ENCODE assay signal across 8 cellular contexts in the genomic region with DNA sequence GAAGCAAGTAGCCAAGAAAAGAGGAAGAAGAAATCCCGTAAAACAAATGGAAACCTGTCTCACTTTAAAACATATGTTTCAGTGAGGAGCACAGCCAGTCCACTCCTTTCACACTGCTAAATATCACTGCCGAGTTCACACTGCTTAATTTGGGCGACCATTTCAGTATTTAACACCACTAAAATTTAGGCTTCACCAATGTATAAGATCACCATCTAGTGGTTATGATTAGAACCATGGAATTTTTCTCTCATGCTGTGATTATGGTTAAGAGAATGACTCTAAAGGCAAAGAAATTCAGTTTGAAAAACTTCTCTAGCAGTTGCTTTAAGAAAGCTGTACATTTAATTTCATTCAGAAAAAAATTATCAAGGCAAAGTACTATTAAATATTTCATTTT. TPM values are rescaled to one million over a fixed set of nuclear protein-coding genes. Genes with fewer than 3 reads are reported as not detected.
DNase-seq lines count a peak whose midpoint lies in the region; ATAC-seq and TF ChIP-seq lines count a peak whose summit lies in the region.

No MANE protein-coding gene starts in this region.

- peaks cover 13% of the 10 kb centered on the region for H3F3A ChIP-seq in SU-DHL-6 (ENCODE audit: insufficient read depth)

- H3K4me3 ChIP-seq in SU-DHL-6 (ENCODE audit: insufficient read depth, low read length, poor library complexity, severe bottlenecking) (no peak overlapping the region), fibroblast of villous mesenchyme (ENCODE audit: low read depth, low read length) (no peak overlapping the region), prostate gland (no peak overlapping the region)

- no peaks in the 10 kb centered on the region for H3K27me3 Mint-ChIP-seq in activated naive CD4-positive, alpha-beta T cell treated with anti-CD3 and anti-CD28 coated beads, Interleukin-2, amount 50 U/mL, for 24 hours

- H3K36me3 ChIP-seq in SU-DHL-6 (ENCODE audit: low read length) (no peaks in the 10 kb centered on the region), prostate gland (no peaks in the 10 kb centered on the region)

- no peak overlapping the region for H3K27ac ChIP-seq in SU-DHL-6 (ENCODE audit: low read depth, low read length)
- H3K27ac ChIP-seq in prostate gland = no peak overlapping the region

- DNase-seq in activated naive CD4-positive, alpha-beta T cell treated with anti-CD3 and anti-CD28 coated beads, Interleukin-2, amount 50 U/mL, for 16 hours = no peak
- DNase-seq in fibroblast of villous mesenchyme (ENCODE audit: low read depth) (peak; percentile 72), prostate gland (ENCODE audit: low spot score) (no peak)
- DNase-seq in activated CD8-positive, alpha-beta memory T cell treated with anti-CD3 and anti-CD28 coated beads, Interleukin-2, amount 50 U/mL, for 4 hours = no peak

- TF ChIP-seq POLR2A in prostate gland (IDR thresholded peaks at IDR 0.05) = no peak

- H3K4me3 Mint-ChIP-seq in activated naive CD4-positive, alpha-beta T cell treated with anti-CD3 and anti-CD28 coated beads, Interleukin-2, amount 50 U/mL, for 24 hours = no peak overlapping the region

- peaks cover 25% of the 10 kb centered on the region for H3K4me1 Mint-ChIP-seq in activated naive CD4-positive, alpha-beta T cell treated with anti-CD3 and anti-CD28 coated beads, Interleukin-2, amount 50 U/mL, for 24 hours

- intact Hi-C loops in prostate gland (cut with DNase I) = loop anchor here (5.0 kb wide), 1 partner anchor 155 kb away; no protein-coding TSS in a partner anchor

- TF ChIP-seq CTCF in SU-DHL-6 (IDR thresholded peaks at IDR 0.05; ENCODE audit: insufficient read depth, low read length, poor library complexity, severe bottlenecking) (peak; percentile 39), fibroblast of villous mesenchyme (IDR thresholded peaks at IDR 0.05; ENCODE audit: insufficient read depth, low read depth, low read length) (peak; percentile 64), prostate gland (IDR thresholded peaks at IDR 0.05) (peak; percentile 19 to 66 (median 61))

- H2AFZ ChIP-seq in SU-DHL-6 (ENCODE audit: low read depth, low read length, severe bottlenecking) = no peak overlapping the region

- no peaks in the 10 kb centered on the region for H3K9me3 Mint-ChIP-seq in activated naive CD4-positive, alpha-beta T cell treated with anti-CD3 and anti-CD28 coated beads, Interleukin-2, amount 50 U/mL, for 24 hours

- H3K9me3 ChIP-seq in SU-DHL-6 (ENCODE audit: insufficient read depth, low read length) = no peaks in the 10 kb centered on the region
- H3K9me3 ChIP-seq in prostate gland = no peaks in the 10 kb centered on the region

- WGBS in prostate gland = 6% methylated on average over 3 of the region's 3 CpGs

- peaks cover 97% of the 10 kb centered on the region for H3K79me2 ChIP-seq in SU-DHL-6 (ENCODE audit: insufficient read depth, low read length)

- H3K9ac ChIP-seq in SU-DHL-6 (ENCODE audit: low read length) = no peak overlapping the region

- peaks cover 3% of the 10 kb centered on the region for H3K36me3 Mint-ChIP-seq in activated naive CD4-positive, alpha-beta T cell treated with anti-CD3 and anti-CD28 coated beads, Interleukin-2, amount 50 U/mL, for 24 hours

- no peaks in the 10 kb centered on the region for H3K4me1 ChIP-seq in prostate gland (replicated peaks)

- 0 out of 2 replicates have a peak, but pooled peaks cover 4% of the 10 kb centered on the region for H4K20me1 ChIP-seq in SU-DHL-6 (ENCODE audit: low read depth, low read length)

- ATAC-seq in GM21515 (IDR thresholded peaks at IDR 0.05; ENCODE audit: unreplicated experiment) (peak; percentile 88), HG03571 (IDR thresholded peaks at IDR 0.05; ENCODE audit: unreplicated experiment) (peak; percentile 82)

- H3K27ac Mint-ChIP-seq in activated naive CD4-positive, alpha-beta T cell treated with anti-CD3 and anti-CD28 coated beads, Interleukin-2, amount 50 U/mL, for 24 hours = peak overlapping the region; percentile 4

- H3K9me2 ChIP-seq in SU-DHL-6 (replicated peaks; ENCODE audit: insufficient read depth, low read length) = no peaks in the 10 kb centered on the region

- H3K27me3 ChIP-seq in SU-DHL-6 (ENCODE audit: low read length) (no peaks in the 10 kb centered on the region), prostate gland (replicated peaks; ENCODE audit: insufficient read depth) (no peaks in the 10 kb centered on the region)

- H3K4me2 ChIP-seq in SU-DHL-6 (ENCODE audit: low read depth, low read length, poor library complexity, severe bottlenecking) = peak overlapping the region; percentile 6

RNA-seq across cellular contexts. Expression of gene SLC4A7, which starts 16.6 kb away (rescaled TPM):
- 52.2 and 78.2 TPM in 2 replicates for total RNA-seq in fibroblast of villous mesenchyme
- 10 to 100 TPM; 23.5 to 31.1 TPM for total RNA-seq in prostate gland
